ENCODE assay signal across 9 cellular contexts in genomic region chr17:41813039-41813680, GRCh38. TPM values are rescaled to one million over a fixed set of nuclear protein-coding genes. Genes with fewer than 3 reads are reported as not detected.
DNase-seq lines count a peak whose midpoint lies in the region; ATAC-seq, FAIRE-seq and TF ChIP-seq lines count a peak whose summit lies in the region.
"Had no signal": no experiment of that assay in that cellular context is flagged by ENCODE, and none has a peak within 500 bp of the region (broad histone marks: within the 10 kb centered on the region; RNA-seq: fewer than 3 reads in every experiment).

No MANE protein-coding gene starts in this region.

- TF ChIP-seq CTCF in fibroblast of pulmonary artery (IDR thresholded peaks at IDR 0.05; ENCODE audit: low read length, missing control alignments) = no peak
- TF ChIP-seq CTCF in retinal pigment epithelial cell (conservative IDR thresholded peaks at IDR 0.05; ENCODE audit: low read depth, low read length) = no peak

- peaks cover 35% of the 10 kb centered on the region for H3K4me1 ChIP-seq in SJSA1 (replicated peaks)

- H3K27ac ChIP-seq in SJSA1 = peak overlapping the region; percentile 53; the same call in 1 of the 2 replicates
- no peak overlapping the region for H3K27ac ChIP-seq in caudate nucleus (ENCODE audit: low read depth, low read length)

- no peak for FAIRE-seq in urothelium cell line (lab: Jason Lieb, UNC)

- H3K27me3 ChIP-seq in SJSA1 (replicated peaks) = no peaks in the 10 kb centered on the region

- H3K36me3 ChIP-seq in SJSA1 = peaks cover 25% of the 10 kb centered on the region

- no peak for ATAC-seq in HG03025 (IDR thresholded peaks at IDR 0.05; ENCODE audit: low FRiP score, unreplicated experiment)

- H3K4me3 ChIP-seq in SJSA1 = peak overlapping the region; percentile 93
- peak overlapping the region; percentile 86 for H3K4me3 ChIP-seq in fibroblast of pulmonary artery (replicated peaks; ENCODE audit: low read depth, low read length)
- H3K4me3 ChIP-seq in retinal pigment epithelial cell (ENCODE audit: low read length) = peak overlapping the region; percentile 63

- H3K9me3 ChIP-seq in SJSA1 (replicated peaks) = no peaks in the 10 kb centered on the region

- DNase-seq in ELR (ENCODE audit: low read depth) (peak; percentile 26), SJSA1 (ENCODE audit: low read depth in 1 of 2, low spot score in 2 of 2) (peak in 1 of 2 experiments; percentile 24), fibroblast of pulmonary artery (ENCODE audit: low read depth) (no peak), retinal pigment epithelial cell (ENCODE audit: low read depth) (no peak), urothelium cell line (ENCODE audit: low spot score) (no peak), caudate nucleus (lab: John Stamatoyannopoulos, UW) (no peak), COR-L47 (lab: John Stamatoyannopoulos, UW) (no peak)

RNA-seq across cellular contexts. Expression of gene FKBP10, which starts 0.4 kb away (rescaled TPM):
- total RNA-seq in SJSA1 (2014; rRNA removed; shearing (Covaris generic)) = 81.4 and 90.2 TPM in 2 replicates

RNA-seq across cellular contexts. Expression of gene P3H4, which starts 1.4 kb away (rescaled TPM):
- total RNA-seq in SJSA1 (2014; rRNA removed; shearing (Covaris generic)) = 40.9 and 45.4 TPM in 2 replicates

RNA-seq across cellular contexts. Expression of gene NT5C3B, which starts 22.9 kb away (rescaled TPM):
- total RNA-seq in SJSA1 (2014; rRNA removed; shearing (Covaris generic)) = 54.7 and 84.9 TPM in 2 replicates

RNA-seq across cellular contexts. Expression of gene KLHL10, which starts 24.5 kb away (rescaled TPM):
- total RNA-seq in SJSA1 (2014; rRNA removed; shearing (Covaris generic)) = not detected in 2 replicates
- total RNA-seq: mononuclear cell had no signal

RNA-seq across cellular contexts. Expression of gene JUP, which starts 26.6 kb away (rescaled TPM):
- 1.1 and 2.2 TPM in 2 replicates for total RNA-seq in SJSA1 (2014; rRNA removed; shearing (Covaris generic))
